Comparison of ENCODE assay signal across 9 cellular contexts in genomic region chr17:6755281-6755680, GRCh38. TPM values are rescaled to one million over a fixed set of nuclear protein-coding genes. Genes with fewer than 3 reads are reported as not detected.
DNase-seq lines count a peak whose midpoint lies in the region; ATAC-seq and TF ChIP-seq lines count a peak whose summit lies in the region.
"Had no signal": no experiment of that assay in that cellular context is flagged by ENCODE, and none has a peak within 500 bp of the region (broad histone marks: within the 10 kb centered on the region; RNA-seq: fewer than 3 reads in every experiment).

No MANE protein-coding gene starts in this region.

- in situ Hi-C loops in gastrocnemius medialis (cut with MboI; ENCODE audit: low sequenced_read_pairs in 4 of 4), result no loop called here

- H3K9me3 ChIP-seq in DND-41 (ENCODE audit: insufficient read depth, low read length, severe bottlenecking) (no peaks in the 10 kb centered on the region), gastrocnemius medialis (no peaks in the 10 kb centered on the region)

- H3K27me3 ChIP-seq in DND-41 (ENCODE audit: insufficient read depth, low read length, poor library complexity), result no peaks in the 10 kb centered on the region
- H3K27me3 ChIP-seq in gastrocnemius medialis, result no peaks in the 10 kb centered on the region

- H4K20me1 ChIP-seq in DND-41 (ENCODE audit: insufficient read depth, low read length), result no peaks in the 10 kb centered on the region

- H3K4me2 ChIP-seq in DND-41 (ENCODE audit: insufficient read depth, low read length), result peak overlapping the region; percentile 94

- ATAC-seq in DND-41 (ENCODE audit: insufficient read depth, low read depth), result no peak
- no peak for ATAC-seq in gastrocnemius medialis
- ATAC-seq in HG02981 (IDR thresholded peaks at IDR 0.05; ENCODE audit: unreplicated experiment), result no peak

- TF ChIP-seq POLR2A in gastrocnemius medialis (IDR thresholded peaks at IDR 0.05), result no peak

- TF ChIP-seq CTCF in DND-41 (IDR thresholded peaks at IDR 0.05; ENCODE audit: borderline replicate concordance, extremely low read depth, low read length, poor library complexity, severe bottlenecking), result no peak
- no peak for TF ChIP-seq CTCF in foreskin fibroblast (IDR thresholded peaks at IDR 0.05; ENCODE audit: low read depth, low read length)
- TF ChIP-seq CTCF in gastrocnemius medialis (IDR thresholded peaks at IDR 0.05 in 4 of 5, conservative IDR thresholded peaks at IDR 0.05 in 1 of 5), result no peak

- intact Hi-C loops in gastrocnemius medialis (cut with DNase I; ENCODE audit: low total_unique reads), result no loop called here

- H3K9ac ChIP-seq in DND-41 (ENCODE audit: low read depth, low read length), result peak overlapping the region; percentile 65

- H3K36me3 ChIP-seq in DND-41 (ENCODE audit: insufficient read depth, low read length), result peaks cover 22% of the 10 kb centered on the region
- peaks cover 0 to 10% of the 10 kb centered on the region in 2 donors for H3K36me3 ChIP-seq in gastrocnemius medialis

- peak overlapping the region in 1 of 2 experiments; percentile 75; a peak in 2 of 4 replicates for H3K4me3 ChIP-seq in DND-41 (ENCODE audit: low read depth in 1 of 2, low read length in 2 of 2)
- H3K4me3 ChIP-seq in foreskin fibroblast (ENCODE audit: low read depth in 1 of 2, low read length in 2 of 2), result peak overlapping the region; percentile 72 to 81
- H3K4me3 ChIP-seq in gastrocnemius medialis, result peak overlapping the region; percentile 53 to 63 (median 59)

- peak overlapping the region; percentile 89 for H2AFZ ChIP-seq in DND-41 (ENCODE audit: low read depth, low read length)

- DNase-seq in DND-41 (no peak), SK-N-DZ (ENCODE audit: low spot score) (peak; percentile 45), foreskin fibroblast (peak; percentile 34 to 72), gastrocnemius medialis (no peak), C1 segment of cervical spinal cord (lab: John Stamatoyannopoulos, UW) (no peak), nucleus accumbens (lab: John Stamatoyannopoulos, UW) (no peak)
- no peak for DNase-seq in stimulated activated naive CD4-positive, alpha-beta T cell treated with Interleukin-2 at 50 U/mL for 16 hours (lab: John Stamatoyannopoulos, UW)

- peaks cover 12% of the 10 kb centered on the region for H3K79me2 ChIP-seq in DND-41 (ENCODE audit: insufficient read depth, low read length)

- H3K4me1 ChIP-seq in DND-41 (ENCODE audit: insufficient read depth, low read length) (peaks cover 60% of the 10 kb centered on the region), gastrocnemius medialis (peaks cover 15 to 17% of the 10 kb centered on the region in 2 donors)

- H3K27ac ChIP-seq in DND-41 (ENCODE audit: low read length) (peak overlapping the region; percentile 83), gastrocnemius medialis (peak overlapping the region; percentile 80 to 87 (median 80))

RNA-seq across cellular contexts. Expression of gene XAF1, which starts 0.6 kb away (rescaled TPM):
- not detected in 2 replicates for polyA plus RNA-seq in SK-N-DZ (2014; cell fraction: cytosol; rRNA removed)
- not detected in 2 replicates for polyA plus RNA-seq in SK-N-DZ (2014; cell fraction: nucleus; rRNA removed)
- 10 to 100 TPM in 2 of 4 donors, 1 to 10 TPM in 2; 6.1 to 15.7 (median 9.8) TPM for total RNA-seq in gastrocnemius medialis

RNA-seq across cellular contexts. Expression of gene FBXO39, which starts 20.7 kb away (rescaled TPM):
- not detected in 2 replicates for polyA plus RNA-seq in SK-N-DZ (2014; cell fraction: cytosol; rRNA removed)
- not detected in 2 replicates for polyA plus RNA-seq in SK-N-DZ (2014; cell fraction: nucleus; rRNA removed)
- not detected for total RNA-seq in gastrocnemius medialis

RNA-seq across cellular contexts. Expression of gene SLC13A5, which starts 42.1 kb away (rescaled TPM):
- polyA plus RNA-seq in SK-N-DZ (2014; cell fraction: cytosol; rRNA removed), result not detected in 2 replicates
- polyA plus RNA-seq in SK-N-DZ (2014; cell fraction: nucleus; rRNA removed), result not detected in 2 replicates
- total RNA-seq in gastrocnemius medialis, result under 1 TPM in 3 of 4 donors, not detected in 1; 0.10 to 0.64 (median 0.39) TPM
- total RNA-seq: pulmonary artery endothelial cell had no signal

Comparison
In these comparisons a context has a peak if more than half of its experiments do, and no peak if none do; other contexts are left out.
1. DNase-seq: peak in SK-N-DZ (single experiment) and foreskin fibroblast (2 of 2); none in DND-41 (single experiment), gastrocnemius medialis (0 of 2), C1 segment of cervical spinal cord (0 of 14), nucleus accumbens (0 of 56) and stimulated activated naive CD4-positive, alpha-beta T cell treated with Interleukin-2 at 50 U/mL for 16 hours (single experiment).